Comparison of ENCODE assay signal across 25 cellular contexts in genomic region chr6:448296-449056, GRCh38. TPM values are rescaled to one million over a fixed set of nuclear protein-coding genes. Genes with fewer than 3 reads are reported as not detected.
DNase-seq lines count a peak whose midpoint lies in the region; ATAC-seq and TF ChIP-seq lines count a peak whose summit lies in the region.
"Had no signal": no experiment of that assay in that cellular context is flagged by ENCODE, and none has a peak within 500 bp of the region (broad histone marks: within the 10 kb centered on the region; RNA-seq: fewer than 3 reads in every experiment).

No MANE protein-coding gene starts in this region.

- peaks cover 3% of the 10 kb centered on the region for H3K27me3 Mint-ChIP-seq in stimulated activated naive CD8-positive, alpha-beta T cell treated with anti-CD3 and anti-CD28 coated beads, Interleukin-15, Interleukin-2, amounts not matched to agents 100 ng/mL and 50 ng/mL, for 24 hours
- H3K27me3 Mint-ChIP-seq in effector memory CD8-positive, alpha-beta T cell = no peaks in the 10 kb centered on the region

- no peak for ATAC-seq in stimulated activated naive CD8-positive, alpha-beta T cell treated with anti-CD3 and anti-CD28 coated beads, Interleukin-15, Interleukin-2, amounts not matched to agents 100 U/mL and 50 U/mL, for 24 hours
- ATAC-seq in effector memory CD8-positive, alpha-beta T cell (replicated peaks) = no peak
- ATAC-seq in PC-3 (no peak), HG03457 (IDR thresholded peaks at IDR 0.05; ENCODE audit: unreplicated experiment) (no peak)
- ATAC-seq: left lobe of liver, psoas muscle had no signal

- peak overlapping the region; percentile 91 for H3K27ac Mint-ChIP-seq in stimulated activated naive CD8-positive, alpha-beta T cell treated with anti-CD3 and anti-CD28 coated beads, Interleukin-15, Interleukin-2, amounts not matched to agents 100 ng/mL and 50 ng/mL, for 24 hours
- H3K27ac Mint-ChIP-seq in effector memory CD8-positive, alpha-beta T cell = peak overlapping the region; percentile 69 to 91
- H3K27ac Mint-ChIP-seq: dendritic cell treated with granulocyte-macrophage colony-stimulating factor and Interleukin-4, amounts not matched to agents 40 ng/mL and 50 ng/mL, for 4 days; neural progenitor cell had no signal

- H3K4me3 Mint-ChIP-seq in stimulated activated naive CD8-positive, alpha-beta T cell treated with anti-CD3 and anti-CD28 coated beads, Interleukin-15, Interleukin-2, amounts not matched to agents 100 ng/mL and 50 ng/mL, for 24 hours = peak overlapping the region; percentile 74
- peak overlapping the region; percentile 75 to 80 for H3K4me3 Mint-ChIP-seq in effector memory CD8-positive, alpha-beta T cell
- H3K4me3 Mint-ChIP-seq: dendritic cell treated with granulocyte-macrophage colony-stimulating factor and Interleukin-4, amounts not matched to agents 40 ng/mL and 50 ng/mL, for 4 days had no signal

- no peaks in the 10 kb centered on the region for H3K36me3 ChIP-seq in testis (ENCODE audit: low read depth, missing control alignments)
- H3K36me3 ChIP-seq in PC-3 (ENCODE audit: low read depth, low read length) = no peaks in the 10 kb centered on the region
- H3K36me3 ChIP-seq: adrenal gland, breast epithelium, neural progenitor cell had no signal

- H4K20me1 ChIP-seq in PC-3 (ENCODE audit: low read length) = no peaks in the 10 kb centered on the region

- intact Hi-C loops in testis (cut with DNase I; ENCODE audit: low total_unique reads) (no loop called here), PC-3 (cut with micrococcal nuclease) (no loop called here)

- no peaks in the 10 kb centered on the region for H3K9me2 ChIP-seq in PC-3 (replicated peaks; ENCODE audit: low read length)

- TF ChIP-seq CTCF in testis (IDR thresholded peaks at IDR 0.05) (no peak), PC-3 (conservative IDR thresholded peaks at IDR 0.05; ENCODE audit: low read depth, low read length) (no peak)

- H3K9me3 ChIP-seq in testis = no peaks in the 10 kb centered on the region
- H3K9me3 ChIP-seq in PC-3 (ENCODE audit: low read length) = no peaks in the 10 kb centered on the region
- H3K9me3 ChIP-seq: adrenal gland, Caco-2, psoas muscle had no signal

- no peak for DNase-seq in stimulated activated naive CD8-positive, alpha-beta T cell treated with anti-CD3 and anti-CD28 coated beads, Interleukin-15, Interleukin-2, amounts not matched to agents 100 U/mL and 50 U/mL, for 24 hours
- DNase-seq in activated CD8-positive, alpha-beta memory T cell treated with anti-CD3 and anti-CD28 coated beads, Interleukin-2, amount 50 U/mL, for 48 hours = peak; percentile 54
- no peak for DNase-seq in effector memory CD8-positive, alpha-beta T cell
- DNase-seq in testis (peak; percentile 9), NCI-H748 (lab: John Stamatoyannopoulos, UW; ENCODE audit: unreplicated experiment) (no peak), PC-3 (no peak)
- DNase-seq: adrenal gland, Caco-2, DND-41, midbrain, NCI-H187 treated with DMSO at 0.1 percent for 48 hours, NCI-H2227 treated with DMSO at 0.1 percent for 48 hours, NCI-H82, psoas muscle, small intestine had no signal

- 73 to 81% methylated on average over 10 to 19 of the region's 19 CpGs for WGBS in testis, 2 donors

- no peak overlapping the region for H2AFZ ChIP-seq in PC-3 (ENCODE audit: low read length)
- H2AFZ ChIP-seq: neural progenitor cell had no signal

- H3K27me3 ChIP-seq in testis (no peaks in the 10 kb centered on the region), PC-3 (ENCODE audit: low read length) (no peaks in the 10 kb centered on the region)
- H3K27me3 ChIP-seq: neural progenitor cell had no signal

- no peak for TF ChIP-seq POLR2A in testis (IDR thresholded peaks at IDR 0.05)

- H3K4me3 ChIP-seq in testis (no peak overlapping the region), PC-3 (ENCODE audit: low read length) (no peak overlapping the region)
- H3K4me3 ChIP-seq: adrenal gland, breast epithelium, neural progenitor cell, psoas muscle had no signal

- peaks cover 3% of the 10 kb centered on the region for H3K36me3 Mint-ChIP-seq in stimulated activated naive CD8-positive, alpha-beta T cell treated with anti-CD3 and anti-CD28 coated beads, Interleukin-15, Interleukin-2, amounts not matched to agents 100 ng/mL and 50 ng/mL, for 24 hours (ENCODE audit: low read depth)
- H3K36me3 Mint-ChIP-seq in effector memory CD8-positive, alpha-beta T cell (ENCODE audit: insufficient read depth) = peaks cover 10% of the 10 kb centered on the region
- H3K36me3 Mint-ChIP-seq: neural progenitor cell had no signal

- no peaks in the 10 kb centered on the region for H3F3A ChIP-seq in PC-3 (ENCODE audit: low read length, unreplicated experiment)

- H3K79me2 ChIP-seq in PC-3 (ENCODE audit: low read length) = no peaks in the 10 kb centered on the region

- H3K4me2 ChIP-seq in PC-3 (ENCODE audit: low read length) = no peak overlapping the region
- H3K4me2 ChIP-seq: KMS-11, neural progenitor cell had no signal

- peaks cover 12% of the 10 kb centered on the region for H3K4me1 ChIP-seq in testis
- H3K4me1 ChIP-seq in PC-3 (ENCODE audit: insufficient read depth, low read length) = no peaks in the 10 kb centered on the region; the same call in 1 of the 2 replicates
- H3K4me1 ChIP-seq: adrenal gland, breast epithelium, Caco-2, psoas muscle had no signal

- H3K27ac ChIP-seq in testis (no peak overlapping the region), PC-3 (ENCODE audit: low read length) (no peak overlapping the region)
- H3K27ac ChIP-seq: adrenal gland, breast epithelium, KMS-11, neural progenitor cell, psoas muscle had no signal

- peaks cover 50% of the 10 kb centered on the region for H3K4me1 Mint-ChIP-seq in stimulated activated naive CD8-positive, alpha-beta T cell treated with anti-CD3 and anti-CD28 coated beads, Interleukin-15, Interleukin-2, amounts not matched to agents 100 ng/mL and 50 ng/mL, for 24 hours (ENCODE audit: low read depth)
- peaks cover 26 to 33% of the 10 kb centered on the region in 2 donors for H3K4me1 Mint-ChIP-seq in effector memory CD8-positive, alpha-beta T cell (ENCODE audit: low read depth in 2 of 2)

- BruUV-seq in PC-3 (replicated peaks; lab: Mats Ljungman, UMichigan) = no TSS peak

- no peaks in the 10 kb centered on the region for H3K9me3 Mint-ChIP-seq in stimulated activated naive CD8-positive, alpha-beta T cell treated with anti-CD3 and anti-CD28 coated beads, Interleukin-15, Interleukin-2, amounts not matched to agents 100 ng/mL and 50 ng/mL, for 24 hours
- H3K9me3 Mint-ChIP-seq in effector memory CD8-positive, alpha-beta T cell = no peaks in the 10 kb centered on the region
- H3K9me3 Mint-ChIP-seq: dendritic cell treated with granulocyte-macrophage colony-stimulating factor and Interleukin-4, amounts not matched to agents 40 ng/mL and 50 ng/mL, for 4 days had no signal

- CTCF ChIA-PET in PC-3 (lab: Charles Lee) = no interaction called here

- H3K9ac ChIP-seq in PC-3 (ENCODE audit: low read length) = no peak overlapping the region
- H3K9ac ChIP-seq: KMS-11, neural progenitor cell had no signal

- POLR2A ChIA-PET in PC-3 (lab: Charles Lee; ENCODE audit: unreplicated experiment) = no interaction called here

RNA-seq across cellular contexts. Expression of gene IRF4, which starts 56.9 kb away (rescaled TPM):
- 1 to 10 TPM; 3.7 to 7.4 TPM for total RNA-seq in testis
- polyA plus RNA-seq in testis (ENCODE audit: insufficient read depth, low read depth, low replicate concordance) = 1.8 TPM
- 0.15 TPM in 1 of 2 replicates, not detected in the other for total RNA-seq in PC-3 (2014; rRNA removed)
- total RNA-seq: Caco-2, endothelial cell of umbilical vein, H4, HT-29 had no signal
- polyA plus RNA-seq: endothelial cell of umbilical vein had no signal

Comparison
In these comparisons a context has a peak if more than half of its experiments do, and no peak if none do; other contexts are left out.
1. DNase-seq: peak in activated CD8-positive, alpha-beta memory T cell treated with anti-CD3 and anti-CD28 coated beads, Interleukin-2, amount 50 U/mL, for 48 hours (single experiment) and testis (single experiment); none in stimulated activated naive CD8-positive, alpha-beta T cell treated with anti-CD3 and anti-CD28 coated beads, Interleukin-15, Interleukin-2, amounts not matched to agents 100 U/mL and 50 U/mL, for 24 hours (single experiment), effector memory CD8-positive, alpha-beta T cell (0 of 3), NCI-H748 (single experiment) and PC-3 (single experiment).